8 cellular contexts compared by ENCODE assay signal in genomic region chr2:236928353-236929153, GRCh38.
A peak's percentile ranks its signal among the peaks of the same experiment; 100 is the strongest.
DNase-seq lines count a peak whose midpoint lies in the region; ATAC-seq, FAIRE-seq and TF ChIP-seq lines count a peak whose summit lies in the region.

No MANE protein-coding gene starts in this region.

- 0 out of 6 replicates have a peak, but pooled peaks of 1 of the 2 experiments have one; percentile 23 for ATAC-seq in A549
- no peak for ATAC-seq in HG02763 (IDR thresholded peaks at IDR 0.05; ENCODE audit: unreplicated experiment)
- no peak for ATAC-seq in GM21825 (IDR thresholded peaks at IDR 0.05; ENCODE audit: unreplicated experiment)

- no peaks in the 10 kb centered on the region for H3K79me2 ChIP-seq in KMS-11 (ENCODE audit: insufficient read depth, low read depth)

- TF ChIP-seq CTCF in A549 (IDR thresholded peaks at IDR 0.05) (no peak), KMS-11 (conservative IDR thresholded peaks at IDR 0.05; ENCODE audit: low read depth, low read length) (no peak), coronary artery (IDR thresholded peaks at IDR 0.05) (no peak)

- no peak for TF ChIP-seq RAD21 in A549 (conservative IDR thresholded peaks at IDR 0.05 in 1 of 2, IDR thresholded peaks at IDR 0.05 in 1 of 2)

- no peak for TF ChIP-seq POLR2A in A549 (IDR thresholded peaks at IDR 0.05; ENCODE audit: low read length)

- H3K9ac ChIP-seq in KMS-11, result no peak overlapping the region

- POLR2A ChIA-PET in A549 (lab: Yijun Ruan, JAX), result interaction anchor here (0.5 kb wide), 1 partner anchor 22 kb away, joined by 6 read pairs; no protein-coding TSS in a partner anchor

- H3K27ac ChIP-seq in A549 (peak overlapping the region in 1 of 2 experiments; percentile 53; a peak in 3 of 6 replicates), KMS-11 (no peak overlapping the region), coronary artery (peak overlapping the region in 1 of 2 donors; percentile 58)

- no peaks in the 10 kb centered on the region for H4K20me1 ChIP-seq in KMS-11 (ENCODE audit: insufficient read depth)

- CTCF ChIA-PET in A549 (lab: Yijun Ruan, JAX), result no interaction called here

- peak overlapping the region; percentile 4; the same call in 1 of the 3 replicates for H3K4me3 ChIP-seq in A549
- no peak overlapping the region for H3K4me3 ChIP-seq in KMS-11 (IDR thresholded peaks at IDR 0.05; ENCODE audit: insufficient read depth, low read depth, low read length)
- peak overlapping the region; percentile 69 for H3K4me3 ChIP-seq in coronary artery

- H3K36me3 ChIP-seq in KMS-11 (ENCODE audit: insufficient read depth), result no peaks in the 10 kb centered on the region

- no peaks in the 10 kb centered on the region for H3K27me3 ChIP-seq in KMS-11 (ENCODE audit: insufficient read depth, low read depth)

- H3K9me3 ChIP-seq in A549, result no peaks in the 10 kb centered on the region

- WGBS in A549 (ENCODE audit: missing lambda C conversion rate), result 14% methylated on average over 8 of the region's 8 CpGs

- TF ChIP-seq EP300 in A549 (IDR thresholded peaks at IDR 0.05), result no peak

- peak overlapping the region; percentile 47 for H3K4me2 ChIP-seq in A549
- no peak overlapping the region for H3K4me2 ChIP-seq in KMS-11

- no peaks in the 10 kb centered on the region for H3K4me1 ChIP-seq in A549
- H3K4me1 ChIP-seq in KMS-11 (ENCODE audit: low read depth, poor library complexity, severe bottlenecking), result no peaks in the 10 kb centered on the region

- DNase-seq in A549 (ENCODE audit: low read depth in 1 of 2, low spot score in 1 of 2), result no peak
- no peak for DNase-seq in coronary artery (ENCODE audit: low spot score)
- peak; percentile 14 for DNase-seq in midbrain (lab: John Stamatoyannopoulos, UW)
- no peak for DNase-seq in NCI-H1105 treated with DMSO at 0.1 percent for 48 hours (lab: John Stamatoyannopoulos, UW)
- DNase-seq in NCI-H524 (lab: John Stamatoyannopoulos, UW), result no peak

- no peak for FAIRE-seq in A549 (lab: Jason Lieb, UNC)

- H2AFZ ChIP-seq in KMS-11 (ENCODE audit: low read depth), result peak overlapping the region; percentile 30; the same call in 1 of the 2 replicates

TF ChIP-seq in A549, 52 proteins besides CTCF, POLR2A, EP300 and RAD21:
- TF ChIP-seq NFE2L2 (conservative IDR thresholded peaks at IDR 0.05; ENCODE audit: low read length), result 0 out of 2 replicates have a peak, but pooled peaks have one; percentile 22
- TF ChIP-seq, protein P1, sequence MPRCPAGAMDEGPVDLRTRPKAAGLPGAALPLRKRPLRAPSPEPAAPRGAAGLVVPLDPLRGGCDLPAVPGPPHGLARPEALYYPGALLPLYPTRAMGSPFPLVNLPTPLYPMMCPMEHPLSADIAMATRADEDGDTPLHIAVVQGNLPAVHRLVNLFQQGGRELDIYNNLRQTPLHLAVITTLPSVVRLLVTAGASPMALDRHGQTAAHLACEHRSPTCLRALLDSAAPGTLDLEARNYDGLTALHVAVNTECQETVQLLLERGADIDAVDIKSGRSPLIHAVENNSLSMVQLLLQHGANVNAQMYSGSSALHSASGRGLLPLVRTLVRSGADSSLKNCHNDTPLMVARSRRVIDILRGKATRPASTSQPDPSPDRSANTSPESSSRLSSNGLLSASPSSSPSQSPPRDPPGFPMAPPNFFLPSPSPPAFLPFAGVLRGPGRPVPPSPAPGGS (IDR thresholded peaks at IDR 0.05), result no peak
